30 cellular contexts compared by ENCODE assay signal in the genomic region with DNA sequence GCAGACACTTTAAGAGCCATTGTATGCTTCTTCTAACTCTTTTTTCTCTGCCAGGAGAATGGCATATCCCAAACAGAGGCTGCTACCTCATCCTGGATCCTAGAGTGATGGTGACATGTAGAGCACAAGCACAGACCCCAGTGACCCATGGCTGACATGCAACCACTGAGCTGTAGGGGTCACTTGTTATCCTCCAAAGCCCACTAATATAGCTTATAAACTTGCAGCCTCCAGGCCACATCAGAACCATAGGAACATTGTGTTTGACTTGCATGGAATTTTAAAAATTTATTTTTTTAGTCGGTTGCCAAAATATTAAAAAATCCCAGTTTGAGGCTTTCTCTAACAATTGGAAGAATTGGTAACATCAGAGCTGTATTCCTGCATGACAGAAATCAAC.
"Had no signal": no experiment of that assay in that cellular context is flagged by ENCODE, and none has a peak within 500 bp of the region (broad histone marks: within the 10 kb centered on the region; RNA-seq: fewer than 3 reads in every experiment).

No MANE protein-coding gene starts in this region.

- H3K4me1 ChIP-seq: parathyroid adenoma, right atrium auricular region, testis, tibial artery had no signal

- ATAC-seq: esophagus mucosa; left lobe of liver; mucosa of descending colon; natural killer cell treated with Interleukin-12 subunit alpha and Interleukin-12 subunit beta and Interleukin-15 and Interleukin-18, amount 100 ng/mL, for 72 hours; sciatic nerve; stimulated activated effector memory CD8-positive, alpha-beta T cell treated with anti-CD3 and anti-CD28 coated beads, Interleukin-12 subunit alpha, Interleukin-12 subunit beta, amount 100 ng/mL, for 72 hours had no signal

- H3K4me2 ChIP-seq: smooth muscle cell had no signal

- H3K4me1 Mint-ChIP-seq: memory B cell; mesothelial cell of epicardium; naive B cell; neural crest cell; stimulated activated effector memory CD8-positive, alpha-beta T cell treated with anti-CD3 and anti-CD28 coated beads, Interleukin-12 subunit alpha, Interleukin-12 subunit beta, amount 100 ng/mL, for 72 hours had no signal

- H3K36me3 ChIP-seq: neutrophil, right atrium auricular region, tibial artery had no signal

- H3K4me3 ChIP-seq: dorsolateral prefrontal cortex, lung, mucosa of descending colon, right atrium auricular region, smooth muscle cell, testis, tibial artery had no signal

- H3K36me3 Mint-ChIP-seq: memory B cell; mesothelial cell of epicardium; naive B cell; natural killer cell treated with Interleukin-12 subunit alpha and Interleukin-12 subunit beta and Interleukin-15 and Interleukin-18, amount 100 ng/mL, for 72 hours; stimulated activated effector memory CD8-positive, alpha-beta T cell treated with anti-CD3 and anti-CD28 coated beads, Interleukin-12 subunit alpha, Interleukin-12 subunit beta, amount 100 ng/mL, for 72 hours; type B pancreatic cell had no signal

- H2AFZ ChIP-seq: parathyroid adenoma had no signal

- H3K9ac ChIP-seq: parathyroid adenoma had no signal

- H3K79me2 ChIP-seq: parathyroid adenoma had no signal

- H3K9me3 Mint-ChIP-seq: memory B cell, type B pancreatic cell had no signal

- H3K27ac Mint-ChIP-seq: memory B cell; mesothelial cell of epicardium; natural killer cell treated with Interleukin-12 subunit alpha and Interleukin-12 subunit beta and Interleukin-15 and Interleukin-18, amount 100 ng/mL, for 72 hours; progenitor cell of endocrine pancreas; stimulated activated effector memory CD8-positive, alpha-beta T cell treated with anti-CD3 and anti-CD28 coated beads, Interleukin-12 subunit alpha, Interleukin-12 subunit beta, amount 100 ng/mL, for 72 hours; type B pancreatic cell had no signal

- H3K4me3 Mint-ChIP-seq: memory B cell; mesothelial cell of epicardium; naive B cell; natural killer cell treated with Interleukin-12 subunit alpha and Interleukin-12 subunit beta and Interleukin-15 and Interleukin-18, amount 100 ng/mL, for 72 hours; neural crest cell; stimulated activated effector memory CD8-positive, alpha-beta T cell treated with anti-CD3 and anti-CD28 coated beads, Interleukin-12 subunit alpha, Interleukin-12 subunit beta, amount 100 ng/mL, for 72 hours; type B pancreatic cell had no signal

- H3K9me3 ChIP-seq: mucosa of descending colon, neutrophil, right atrium auricular region, testis, tibial artery had no signal

- H3K27ac ChIP-seq: dorsolateral prefrontal cortex, epithelial cell of prostate, neutrophil, parathyroid adenoma, right atrium auricular region, testis, tibial artery had no signal

- DNase-seq: cortex of kidney; dorsolateral prefrontal cortex; effector CD4-positive, alpha-beta T cell; hypothalamus; kidney; mucosa of descending colon; naive B cell; stimulated activated CD4-positive, alpha-beta T cell treated with anti-CD3 and anti-CD28 coated beads, Interleukin-12 subunit alpha, Interleukin-12 subunit beta, amount 100 ng/mL, for 4 hours; stimulated activated CD4-positive, alpha-beta T cell treated with anti-CD3 and anti-CD28 coated beads, Interleukin-2, amount 100 ng/mL, for 24 hours; stimulated activated CD4-positive, alpha-beta T cell treated with anti-CD3 and anti-CD28 coated beads, Interleukin-4, amount 100 ng/mL, for 24 hours; stimulated activated naive CD4-positive, alpha-beta T cell treated with Interleukin-2 at 50 U/mL for 16 hours; substantia nigra; testis; tibial artery had no signal

- H3K27me3 Mint-ChIP-seq: memory B cell; naive B cell; natural killer cell treated with Interleukin-12 subunit alpha and Interleukin-12 subunit beta and Interleukin-15 and Interleukin-18, amount 100 ng/mL, for 72 hours; progenitor cell of endocrine pancreas had no signal

- H3K27me3 ChIP-seq: dorsolateral prefrontal cortex, neutrophil, right atrium auricular region, testis had no signal
